ENCODE assay signal across 21 cellular contexts in the genomic region with DNA sequence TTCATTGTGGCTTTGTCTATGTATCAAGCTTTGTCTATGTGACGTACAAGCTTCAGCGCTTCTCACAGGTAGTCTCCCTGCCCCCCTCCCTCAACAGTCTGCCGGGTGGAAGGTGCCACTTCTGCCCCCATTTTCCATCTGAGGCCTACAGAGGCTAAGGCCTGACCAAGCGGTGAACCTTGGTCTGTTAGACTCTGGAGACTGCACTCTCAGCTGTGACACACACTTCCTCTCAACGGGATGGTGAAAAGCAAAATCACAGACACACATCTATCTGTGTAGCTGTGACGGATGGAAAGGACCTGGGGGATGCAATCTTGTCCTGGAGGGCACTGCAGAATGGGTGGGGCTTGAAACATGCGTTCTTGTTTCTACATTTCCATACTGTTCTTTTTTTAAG.
DNase-seq lines count a peak whose midpoint lies in the region; ATAC-seq and TF ChIP-seq lines count a peak whose summit lies in the region.
"Had no signal": no experiment of that assay in that cellular context is flagged by ENCODE, and none has a peak within 500 bp of the region (broad histone marks: within the 10 kb centered on the region; RNA-seq: fewer than 3 reads in every experiment).

No MANE protein-coding gene starts in this region.

- no peak for ATAC-seq in activated naive CD8-positive, alpha-beta T cell treated with anti-CD3 and anti-CD28 coated beads, Interleukin-2, amount 50 U/mL, for 24 hours
- peak; percentile 41 to 45 for ATAC-seq in stimulated activated naive B cell treated with anti-CD40 and anti-IgM and Interleukin-4, amounts not matched to agents 10 μg/mL and 1 μg/mL and 100 μg/mL, for 72 hours (replicated peaks)
- no peak for ATAC-seq in GM18867 (IDR thresholded peaks at IDR 0.05; ENCODE audit: unreplicated experiment)
- no peak for ATAC-seq in HG03159 (IDR thresholded peaks at IDR 0.05; ENCODE audit: unreplicated experiment)
- ATAC-seq: GM23338, HepG2, left cardiac atrium had no signal

- no peak overlapping the region for H3K4me3 Mint-ChIP-seq in HFFc6
- peak overlapping the region; percentile 24 for H3K4me3 Mint-ChIP-seq in activated naive CD8-positive, alpha-beta T cell treated with anti-CD3 and anti-CD28 coated beads, Interleukin-2, amount 50 U/mL, for 24 hours
- H3K4me3 Mint-ChIP-seq in stimulated activated naive B cell treated with anti-CD40 and anti-IgM and Interleukin-4, amounts not matched to agents 10 μg/mL and 1 μg/mL and 100 μg/mL, for 72 hours = peak overlapping the region; percentile 42 to 54
- H3K4me3 Mint-ChIP-seq: GM23338 had no signal

- DNase-seq in activated effector memory CD4-positive, alpha-beta T cell treated with anti-CD3 and anti-CD28 coated beads, Interleukin-2, amount 50 U/mL, for 16 hours = peak; percentile 33
- no peak for DNase-seq in activated effector memory CD4-positive, alpha-beta T cell treated with Interleukin-2 at 50 U/mL for 16 hours
- DNase-seq in HFFc6 = no peak
- DNase-seq in activated naive CD8-positive, alpha-beta T cell treated with anti-CD3 and anti-CD28 coated beads, Interleukin-2, amount 50 U/mL, for 24 hours = no peak
- no peak for DNase-seq in stimulated activated naive B cell treated with anti-CD40 and anti-IgM and Interleukin-4, amounts not matched to agents 10 μg/mL and 1 μg/mL and 100 μg/mL, for 72 hours
- DNase-seq in NCI-H2029 treated with DMSO at 0.1 percent for 48 hours (lab: John Stamatoyannopoulos, UW) = no peak
- DNase-seq: ACHN; activated CD4-positive, alpha-beta T cell treated with anti-CD3 and anti-CD28 coated beads, Interleukin-2, amount 50 U/mL, for 4 hours; activated naive CD4-positive, alpha-beta T cell treated with Interleukin-2 at 50 U/mL for 16 hours; anterior cingulate cortex; Calu3; DND-41; foreskin melanocyte; left cardiac atrium; NCI-H1694; ovary; upper lobe of left lung had no signal

- no peaks in the 10 kb centered on the region for H3K36me3 Mint-ChIP-seq in HFFc6 (ENCODE audit: low read depth)
- peaks cover 37% of the 10 kb centered on the region for H3K36me3 Mint-ChIP-seq in activated naive CD8-positive, alpha-beta T cell treated with anti-CD3 and anti-CD28 coated beads, Interleukin-2, amount 50 U/mL, for 24 hours (ENCODE audit: low read depth)
- peaks cover 21 to 44% of the 10 kb centered on the region in 2 donors for H3K36me3 Mint-ChIP-seq in stimulated activated naive B cell treated with anti-CD40 and anti-IgM and Interleukin-4, amounts not matched to agents 10 μg/mL and 1 μg/mL and 100 μg/mL, for 72 hours

- H3K4me1 Mint-ChIP-seq in HFFc6 (ENCODE audit: low read depth) = peaks cover 58% of the 10 kb centered on the region
- H3K4me1 Mint-ChIP-seq in activated naive CD8-positive, alpha-beta T cell treated with anti-CD3 and anti-CD28 coated beads, Interleukin-2, amount 50 U/mL, for 24 hours = peaks cover 31% of the 10 kb centered on the region
- peaks cover 24 to 48% of the 10 kb centered on the region in 2 donors for H3K4me1 Mint-ChIP-seq in stimulated activated naive B cell treated with anti-CD40 and anti-IgM and Interleukin-4, amounts not matched to agents 10 μg/mL and 1 μg/mL and 100 μg/mL, for 72 hours

- H3K27me3 Mint-ChIP-seq in HFFc6 (ENCODE audit: insufficient read depth) = no peaks in the 10 kb centered on the region
- H3K27me3 Mint-ChIP-seq in activated naive CD8-positive, alpha-beta T cell treated with anti-CD3 and anti-CD28 coated beads, Interleukin-2, amount 50 U/mL, for 24 hours = peaks cover 1% of the 10 kb centered on the region
- H3K27me3 Mint-ChIP-seq in stimulated activated naive B cell treated with anti-CD40 and anti-IgM and Interleukin-4, amounts not matched to agents 10 μg/mL and 1 μg/mL and 100 μg/mL, for 72 hours = no peaks in the 10 kb centered on the region

- TF ChIP-seq CTCF in HFFc6 (IDR thresholded peaks at IDR 0.05) = no peak

- H3K9me3 Mint-ChIP-seq in HFFc6 = no peaks in the 10 kb centered on the region
- no peaks in the 10 kb centered on the region for H3K9me3 Mint-ChIP-seq in activated naive CD8-positive, alpha-beta T cell treated with anti-CD3 and anti-CD28 coated beads, Interleukin-2, amount 50 U/mL, for 24 hours
- no peaks in the 10 kb centered on the region for H3K9me3 Mint-ChIP-seq in stimulated activated naive B cell treated with anti-CD40 and anti-IgM and Interleukin-4, amounts not matched to agents 10 μg/mL and 1 μg/mL and 100 μg/mL, for 72 hours
- H3K9me3 Mint-ChIP-seq: GM23338 had no signal

- peak overlapping the region; percentile 6; the same call in 1 of the 2 replicates for H3K27ac Mint-ChIP-seq in HFFc6
- no peak overlapping the region for H3K27ac Mint-ChIP-seq in activated naive CD8-positive, alpha-beta T cell treated with anti-CD3 and anti-CD28 coated beads, Interleukin-2, amount 50 U/mL, for 24 hours
- H3K27ac Mint-ChIP-seq in stimulated activated naive B cell treated with anti-CD40 and anti-IgM and Interleukin-4, amounts not matched to agents 10 μg/mL and 1 μg/mL and 100 μg/mL, for 72 hours = peak overlapping the region; percentile 92
- H3K27ac Mint-ChIP-seq: GM23338 had no signal

Comparison
In these comparisons a context has a peak if more than half of its experiments do, and no peak if none do; other contexts are left out.
1. ATAC-seq: peak in stimulated activated naive B cell treated with anti-CD40 and anti-IgM and Interleukin-4, amounts not matched to agents 10 μg/mL and 1 μg/mL and 100 μg/mL, for 72 hours (2 of 2); none in activated naive CD8-positive, alpha-beta T cell treated with anti-CD3 and anti-CD28 coated beads, Interleukin-2, amount 50 U/mL, for 24 hours (single experiment), GM18867 (single experiment) and HG03159 (single experiment).